Comparison of ENCODE assay signal across 17 cellular contexts in genomic region chr20:32297439-32297838, GRCh38. TPM values are rescaled to one million over a fixed set of nuclear protein-coding genes. Genes with fewer than 3 reads are reported as not detected.
A peak's percentile ranks its signal among the peaks of the same experiment; 100 is the strongest.
DNase-seq lines count a peak whose midpoint lies in the region; ATAC-seq and TF ChIP-seq lines count a peak whose summit lies in the region.
"Had no signal": no experiment of that assay in that cellular context is flagged by ENCODE, and none has a peak within 500 bp of the region (broad histone marks: within the 10 kb centered on the region; RNA-seq: fewer than 3 reads in every experiment).

No MANE protein-coding gene starts in this region.

- intact Hi-C loops in right lobe of liver (cut with DNase I): no loop called here

- no peak for ATAC-seq in stimulated activated naive CD8-positive, alpha-beta T cell treated with anti-CD3 and anti-CD28 coated beads, Interleukin-15, Interleukin-2, amounts not matched to agents 100 U/mL and 50 U/mL, for 24 hours
- ATAC-seq in right lobe of liver (peak in 1 of 4 donors; percentile 3), GM21526 (IDR thresholded peaks at IDR 0.05; ENCODE audit: low FRiP score, unreplicated experiment) (no peak)
- ATAC-seq: GM23338 had no signal

- no peak for TF ChIP-seq CTCF in right lobe of liver (IDR thresholded peaks at IDR 0.05)

- WGBS in right lobe of liver (ENCODE audit: insufficient coverage, low coverage, low lambda C conversion rate, missing lambda C conversion rate): 51% methylated on average over 4 of the region's 4 CpGs

- no peaks in the 10 kb centered on the region for H3K9me3 ChIP-seq in right lobe of liver
- H3K9me3 ChIP-seq: BLaER1 had no signal

- H3K27ac Mint-ChIP-seq in T-helper 1 cell treated with Interleukin-12 subunit alpha and Interleukin-12 subunit beta and Interleukin-4 antibody, amounts not matched to agents 30 μg/mL and 1 μg/mL, for 36 hours: peak overlapping the region; percentile 15
- H3K27ac Mint-ChIP-seq in stimulated activated naive CD8-positive, alpha-beta T cell treated with anti-CD3 and anti-CD28 coated beads, Interleukin-15, Interleukin-2, amounts not matched to agents 100 ng/mL and 50 ng/mL, for 24 hours: peak overlapping the region; percentile 34
- H3K27ac Mint-ChIP-seq: CD4-positive, alpha-beta T cell; GM23338 had no signal

- peaks cover 3% of the 10 kb centered on the region for H3K36me3 Mint-ChIP-seq in T-helper 1 cell treated with Interleukin-12 subunit alpha and Interleukin-12 subunit beta and Interleukin-4 antibody, amounts not matched to agents 30 μg/mL and 1 μg/mL, for 36 hours (ENCODE audit: low read depth)
- H3K36me3 Mint-ChIP-seq in stimulated activated naive CD8-positive, alpha-beta T cell treated with anti-CD3 and anti-CD28 coated beads, Interleukin-15, Interleukin-2, amounts not matched to agents 100 ng/mL and 50 ng/mL, for 24 hours (ENCODE audit: low read depth): peaks cover 44% of the 10 kb centered on the region

- no peak for TF ChIP-seq POLR2A in right lobe of liver (IDR thresholded peaks at IDR 0.05)

- peak overlapping the region in 2 of 3 donors; percentile 52 to 72 for H3K27ac ChIP-seq in right lobe of liver
- H3K27ac ChIP-seq: 22Rv1, BLaER1 had no signal

- H3K4me3 ChIP-seq in right lobe of liver: no peak overlapping the region
- H3K4me3 ChIP-seq: BLaER1, GM23338 had no signal

- H3K27me3 ChIP-seq in right lobe of liver: no peaks in the 10 kb centered on the region
- H3K27me3 ChIP-seq: BLaER1 had no signal

- H3K36me3 ChIP-seq in right lobe of liver: peaks cover 0 to 1% (median 0%) of the 10 kb centered on the region in 4 donors
- H3K36me3 ChIP-seq: BLaER1 had no signal

- DNase-seq in T-helper 1 cell (no peak), right lobe of liver (no peak), AG08395 (ENCODE audit: low spot score) (no peak)
- DNase-seq in stimulated activated naive CD8-positive, alpha-beta T cell treated with anti-CD3 and anti-CD28 coated beads, Interleukin-15, Interleukin-2, amounts not matched to agents 100 U/mL and 50 U/mL, for 24 hours: no peak
- DNase-seq in activated CD8-positive, alpha-beta memory T cell treated with anti-CD3 and anti-CD28 coated beads, Interleukin-2, amount 50 U/mL, for 48 hours: no peak
- DNase-seq: AML-193; Calu3; CD4-positive, alpha-beta T cell; DMS 273 treated with DMSO at 0.1 percent for 48 hours; H7 had no signal

- no peaks in the 10 kb centered on the region for H3K27me3 Mint-ChIP-seq in T-helper 1 cell treated with Interleukin-12 subunit alpha and Interleukin-12 subunit beta and Interleukin-4 antibody, amounts not matched to agents 30 μg/mL and 1 μg/mL, for 36 hours (ENCODE audit: low read depth)
- no peaks in the 10 kb centered on the region for H3K27me3 Mint-ChIP-seq in stimulated activated naive CD8-positive, alpha-beta T cell treated with anti-CD3 and anti-CD28 coated beads, Interleukin-15, Interleukin-2, amounts not matched to agents 100 ng/mL and 50 ng/mL, for 24 hours
- H3K27me3 Mint-ChIP-seq: CD4-positive, alpha-beta T cell; IgD-negative memory B cell had no signal

- peaks cover 0 to 41% (median 20%) of the 10 kb centered on the region in 4 donors for H3K4me1 ChIP-seq in right lobe of liver

- no peak overlapping the region for H3K4me3 Mint-ChIP-seq in T-helper 1 cell treated with Interleukin-12 subunit alpha and Interleukin-12 subunit beta and Interleukin-4 antibody, amounts not matched to agents 30 μg/mL and 1 μg/mL, for 36 hours
- H3K4me3 Mint-ChIP-seq in stimulated activated naive CD8-positive, alpha-beta T cell treated with anti-CD3 and anti-CD28 coated beads, Interleukin-15, Interleukin-2, amounts not matched to agents 100 ng/mL and 50 ng/mL, for 24 hours: no peak overlapping the region
- H3K4me3 Mint-ChIP-seq: CD4-positive, alpha-beta T cell; GM23338 had no signal

- peaks cover 30% of the 10 kb centered on the region for H3K4me1 Mint-ChIP-seq in T-helper 1 cell treated with Interleukin-12 subunit alpha and Interleukin-12 subunit beta and Interleukin-4 antibody, amounts not matched to agents 30 μg/mL and 1 μg/mL, for 36 hours (ENCODE audit: low read depth)
- H3K4me1 Mint-ChIP-seq in stimulated activated naive CD8-positive, alpha-beta T cell treated with anti-CD3 and anti-CD28 coated beads, Interleukin-15, Interleukin-2, amounts not matched to agents 100 ng/mL and 50 ng/mL, for 24 hours (ENCODE audit: low read depth): peaks cover 69% of the 10 kb centered on the region
- H3K4me1 Mint-ChIP-seq: GM23338 had no signal

- H3K9me3 Mint-ChIP-seq in T-helper 1 cell treated with Interleukin-12 subunit alpha and Interleukin-12 subunit beta and Interleukin-4 antibody, amounts not matched to agents 30 μg/mL and 1 μg/mL, for 36 hours: no peaks in the 10 kb centered on the region
- H3K9me3 Mint-ChIP-seq in stimulated activated naive CD8-positive, alpha-beta T cell treated with anti-CD3 and anti-CD28 coated beads, Interleukin-15, Interleukin-2, amounts not matched to agents 100 ng/mL and 50 ng/mL, for 24 hours: no peaks in the 10 kb centered on the region
- H3K9me3 Mint-ChIP-seq: CD4-positive, alpha-beta T cell; GM23338; IgD-negative memory B cell had no signal

RNA-seq across cellular contexts. Expression of gene KIF3B, which starts 20.0 kb away (rescaled TPM):
- 10 to 100 TPM; 16.4 to 23.6 (median 20.7) TPM for total RNA-seq in right lobe of liver
